ENCODE assay signal across 8 cellular contexts in genomic region chr7:152434511-152435383, GRCh38. TPM values are rescaled to one million over a fixed set of nuclear protein-coding genes. Genes with fewer than 3 reads are reported as not detected.
A peak's percentile ranks its signal among the peaks of the same experiment; 100 is the strongest.
DNase-seq lines count a peak whose midpoint lies in the region; ATAC-seq and TF ChIP-seq lines count a peak whose summit lies in the region.
"Not testable (repeated sequence)": the region's sequence is repeated elsewhere in the genome, so short reads cannot be mapped to it uniquely, and the experiment has no call there.

No MANE protein-coding gene starts in this region.

- CTCF ChIA-PET in activated CD4-positive, alpha-beta memory T cell treated with anti-CD3 and anti-CD28 coated beads for 36 hours (lab: Charles Lee), result interaction anchor here (0.7 to 2.1 kb wide), 6 partner anchors 29 to 259 kb away, joined by 3 to 9 read pairs (median 5); no protein-coding TSS in a partner anchor

- peak overlapping the region; percentile 93 for H3K4me3 Mint-ChIP-seq in activated CD4-positive, alpha-beta memory T cell treated with anti-CD3 and anti-CD28 coated beads for 36 hours

- DNase-seq in NCI-H2227 (lab: John Stamatoyannopoulos, UW; ENCODE audit: unreplicated experiment) (peak; percentile 27), cerebellar cortex (ENCODE audit: low spot score) (peak; percentile 42), prostate gland (ENCODE audit: low spot score) (peak; percentile 38), tibial artery (peak; percentile 34 to 70)
- DNase-seq in activated CD4-positive, alpha-beta memory T cell treated with anti-CD3 and anti-CD28 coated beads for 36 hours, result peak; percentile 66

- not testable (repeated sequence) for H3K36me3 ChIP-seq in prostate gland, tibial artery

- not testable (repeated sequence) for H3K9me3 ChIP-seq in iPS-18c (ENCODE audit: control insufficient read depth, insufficient read depth, low read length); prostate gland; tibial artery

- intact Hi-C loops in activated CD4-positive, alpha-beta memory T cell treated with anti-CD3 and anti-CD28 coated beads for 36 hours (cut with micrococcal nuclease), result loop anchor here (2.0 to 10.0 kb wide), 3 partner anchors 98 to 410 kb away; partner anchors contain the start of gene GALNT11
- intact Hi-C loops in prostate gland (cut with DNase I), result loop anchor here (10.0 kb wide), 1 partner anchor 410 kb away; the partner anchor contains the start of gene GALNT11
- intact Hi-C loops in tibial artery (cut with DNase I; ENCODE audit: low total_unique reads), result not testable (repeated sequence)

- peak overlapping the region; percentile 95 for H3K27ac Mint-ChIP-seq in activated CD4-positive, alpha-beta memory T cell treated with anti-CD3 and anti-CD28 coated beads for 36 hours

- H3K27me3 ChIP-seq in prostate gland (replicated peaks; ENCODE audit: insufficient read depth); tibial artery: not testable (repeated sequence)

- H3K4me1 Mint-ChIP-seq in activated CD4-positive, alpha-beta memory T cell treated with anti-CD3 and anti-CD28 coated beads for 36 hours (ENCODE audit: low read depth), result peaks cover 31% of the 10 kb centered on the region

- H3K36me3 Mint-ChIP-seq in activated CD4-positive, alpha-beta memory T cell treated with anti-CD3 and anti-CD28 coated beads for 36 hours, result not testable (repeated sequence)

- TF ChIP-seq CTCF in prostate gland (IDR thresholded peaks at IDR 0.05); tibial artery (IDR thresholded peaks at IDR 0.05): not testable (repeated sequence)

- WGBS in prostate gland, result under 1% methylated on average over 58 of the region's 58 CpGs

- H3K27me3 Mint-ChIP-seq in activated CD4-positive, alpha-beta memory T cell treated with anti-CD3 and anti-CD28 coated beads for 36 hours, result not testable (repeated sequence)

- TF ChIP-seq POLR2A in prostate gland (IDR thresholded peaks at IDR 0.05), result peak; percentile 10

- H3K27ac ChIP-seq in prostate gland (peak overlapping the region; percentile 99 to 100), tibial artery (peak overlapping the region; percentile 98 to 99)

- H3K4me1 ChIP-seq in prostate gland (replicated peaks), result not testable (repeated sequence)
- H3K4me1 ChIP-seq in tibial artery, result peaks cover 0 to 50% (median 14%) of the 10 kb centered on the region in 4 donors

- H3K4me3 ChIP-seq in GM08714 (ENCODE audit: low read length), result peak overlapping the region; percentile 79
- peak overlapping the region; percentile 46 for H3K4me3 ChIP-seq in iPS-18c (ENCODE audit: insufficient read depth, low read depth, low read length)
- peak overlapping the region; percentile 97 to 99 for H3K4me3 ChIP-seq in prostate gland
- H3K4me3 ChIP-seq in tibial artery, result peak overlapping the region; percentile 97 to 98

- ATAC-seq in HG02884 (IDR thresholded peaks at IDR 0.05; ENCODE audit: unreplicated experiment), result peak; percentile 28

- not testable (repeated sequence) for H3K9me3 Mint-ChIP-seq in activated CD4-positive, alpha-beta memory T cell treated with anti-CD3 and anti-CD28 coated beads for 36 hours

- POLR2A ChIA-PET in activated CD4-positive, alpha-beta memory T cell treated with anti-CD3 and anti-CD28 coated beads for 36 hours (lab: Charles Lee), result interaction anchor here (1.3 kb wide), 1 partner anchor 29 kb away, joined by 10 read pairs; no protein-coding TSS in a partner anchor

RNA-seq across cellular contexts. Expression of gene KMT2C, which starts 1.1 kb away (rescaled TPM):
- total RNA-seq in activated CD4-positive, alpha-beta memory T cell treated with anti-CD3 and anti-CD28 coated beads for 36 hours, result 10 to 100 TPM; 35.7 to 36.6 TPM
- total RNA-seq in prostate gland, result 100 to 1,000 TPM in 1 of 2 donors, 10 to 100 TPM in 1; 70.8 to 118 TPM

Comparison
In these comparisons a context has a peak if more than half of its experiments do, and no peak if none do; other contexts are left out.
1. Peak in every context shown above with its lines: DNase-seq, ATAC-seq, H3K4me3 ChIP-seq and H3K27ac ChIP-seq.
2. H3K4me3 ChIP-seq: peak in every context shown above with its lines; median percentile 98 in prostate gland; 98 in tibial artery; 79 in GM08714; 46 in iPS-18c.